2 cellular contexts compared by ENCODE assay signal in the genomic region with DNA sequence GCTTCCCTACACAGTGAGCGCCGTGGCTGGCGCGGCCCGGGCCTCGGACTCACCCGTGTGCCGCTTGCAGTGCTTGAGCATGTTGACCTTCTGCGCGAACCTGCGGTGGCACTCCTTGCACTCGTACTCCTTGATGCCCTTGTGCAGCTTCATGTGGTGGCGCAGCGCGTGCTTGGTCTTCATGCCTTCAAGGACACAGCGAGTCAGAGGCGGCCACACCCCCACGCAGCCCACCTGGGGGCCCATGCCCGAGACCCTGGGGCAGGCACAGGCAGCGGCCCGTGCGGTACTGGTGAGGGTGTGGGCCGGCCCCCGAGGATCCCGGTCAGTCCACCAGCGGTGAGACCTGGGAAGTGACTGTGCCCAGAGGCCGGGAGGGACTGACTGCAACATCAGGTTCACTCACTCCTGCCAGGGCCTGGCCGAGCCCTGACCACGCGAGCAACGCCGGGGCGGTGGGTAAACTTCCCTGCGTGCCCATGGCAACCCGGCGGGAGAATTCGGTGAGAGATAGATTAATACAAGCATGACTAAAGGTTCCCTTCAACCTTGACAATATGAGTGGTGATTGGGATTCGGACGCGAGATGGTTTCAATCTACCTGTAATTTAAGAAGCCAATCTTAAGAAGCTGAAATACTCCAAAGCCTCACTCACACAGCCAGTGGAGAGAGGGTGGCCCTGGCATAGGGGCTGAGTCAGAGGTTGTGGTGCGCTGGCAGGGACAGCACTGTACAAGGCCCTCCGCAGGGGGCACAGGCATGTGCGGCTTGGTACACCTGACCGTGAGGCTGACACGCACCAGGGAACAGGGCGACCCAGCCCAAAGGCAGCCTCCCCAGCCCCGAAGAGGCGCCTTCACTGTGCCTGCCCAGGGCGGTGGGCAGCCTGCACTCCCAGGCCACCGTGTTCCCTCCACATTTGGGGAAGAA.
TF ChIP-seq lines count a peak whose summit lies in the region.

No MANE protein-coding gene starts in this region.

TF ChIP-seq in A549, 52 proteins besides CTCF, POLR2A, EP300 and RAD21 (continued from another document):
- no peak for TF ChIP-seq SREBF2 (IDR thresholded peaks at IDR 0.05)
- TF ChIP-seq CBX8 (IDR thresholded peaks at IDR 0.05): no peak

TF ChIP-seq in SK-N-SH, 30 proteins besides CTCF, POLR2A, EP300 and RAD21 (continued from another document):
- TF ChIP-seq MAX (IDR thresholded peaks at IDR 0.05; ENCODE audit: low read depth) (no peak), TCF12 (IDR thresholded peaks at IDR 0.05) (no peak), TAF1 (IDR thresholded peaks at IDR 0.05; ENCODE audit: borderline replicate concordance, low read depth, low read length) (no peak), MEF2A (IDR thresholded peaks at IDR 0.05; ENCODE audit: borderline replicate concordance, low read depth) (no peak), FOSL2 (IDR thresholded peaks at IDR 0.05; ENCODE audit: borderline replicate concordance, low read depth) (no peak), TEAD4 (IDR thresholded peaks at IDR 0.05; ENCODE audit: borderline replicate concordance, insufficient read depth) (no peak)
